Comparison of ENCODE assay signal across 20 cellular contexts in genomic region chr1:22600071-22600816, GRCh38. TPM values are rescaled to one million over a fixed set of nuclear protein-coding genes. Genes with fewer than 3 reads are reported as not detected.
DNase-seq lines count a peak whose midpoint lies in the region; ATAC-seq and TF ChIP-seq lines count a peak whose summit lies in the region.
"Had no signal": no experiment of that assay in that cellular context is flagged by ENCODE, and none has a peak within 500 bp of the region (broad histone marks: within the 10 kb centered on the region; RNA-seq: fewer than 3 reads in every experiment).

No MANE protein-coding gene starts in this region.

- no peaks in the 10 kb centered on the region for H3K36me3 ChIP-seq in RWPE2 (ENCODE audit: low read depth)
- no peaks in the 10 kb centered on the region for H3K36me3 ChIP-seq in mucosa of descending colon (ENCODE audit: low read depth)
- no peaks in the 10 kb centered on the region for H3K36me3 ChIP-seq in esophagus muscularis mucosa
- no peaks in the 10 kb centered on the region for H3K36me3 ChIP-seq in PC-9 (ENCODE audit: low read depth)
- H3K36me3 ChIP-seq: WERI-Rb-1 had no signal

- peaks cover 35 to 41% of the 10 kb centered on the region in 2 donors for H3K27me3 Mint-ChIP-seq in stimulated activated naive B cell treated with anti-CD40 and anti-IgM and Interleukin-4, amounts not matched to agents 10 μg/mL and 1 μg/mL and 100 μg/mL, for 72 hours

- intact Hi-C loops in mucosa of descending colon (cut with DNase I, micrococcal nuclease) = no loop called here
- intact Hi-C loops in esophagus muscularis mucosa (cut with DNase I) = no loop called here
- intact Hi-C loops in PC-9 (cut with micrococcal nuclease; ENCODE audit: unreplicated experiment) = no loop called here

- BruUV-seq in PC-9 (replicated peaks; lab: Mats Ljungman, UMichigan) = no TSS peak

- H3K4me3 ChIP-seq in RWPE2 (ENCODE audit: severe bottlenecking) = no peak overlapping the region
- H3K4me3 ChIP-seq in mucosa of descending colon = no peak overlapping the region
- no peak overlapping the region for H3K4me3 ChIP-seq in esophagus muscularis mucosa
- no peak overlapping the region for H3K4me3 ChIP-seq in PC-9

- H3K27me3 ChIP-seq in RWPE2 (ENCODE audit: insufficient read depth, poor library complexity, severe bottlenecking) = peaks cover 12% of the 10 kb centered on the region
- H3K27me3 ChIP-seq in esophagus muscularis mucosa = peaks cover 0 to 80% (median 1%) of the 10 kb centered on the region in 4 donors
- H3K27me3 ChIP-seq in PC-9 (ENCODE audit: insufficient read depth, low read depth) = peaks cover 71% of the 10 kb centered on the region

- ATAC-seq in RWPE2 (ENCODE audit: low read depth) (peak; percentile 91), mucosa of descending colon (peak; percentile 91)
- no peak for ATAC-seq in stimulated activated naive B cell treated with anti-CD40 and anti-IgM and Interleukin-4, amounts not matched to agents 10 μg/mL and 1 μg/mL and 100 μg/mL, for 72 hours (replicated peaks)

- POLR2A ChIA-PET in PC-9 (lab: Charles Lee; ENCODE audit: unreplicated experiment) = interaction anchor here (0.5 kb wide), 1 partner anchor 457 kb away, joined by 6 read pairs; no protein-coding TSS in a partner anchor

- no peak overlapping the region for H2AFZ ChIP-seq in PC-9

- TF ChIP-seq POLR2A in esophagus muscularis mucosa (IDR thresholded peaks at IDR 0.05; ENCODE audit: low read depth) = no peak

- CTCF ChIA-PET in PC-9 (lab: Charles Lee) = no interaction called here

- no peaks in the 10 kb centered on the region for H3K4me1 Mint-ChIP-seq in stimulated activated naive B cell treated with anti-CD40 and anti-IgM and Interleukin-4, amounts not matched to agents 10 μg/mL and 1 μg/mL and 100 μg/mL, for 72 hours
- H3K4me1 Mint-ChIP-seq: activated CD4-positive, alpha-beta memory T cell treated with anti-CD3 and anti-CD28 coated beads, Interleukin-2, amount 10 ng/mL, durations not matched to agents 7 days and 5 days; activated naive CD4-positive, alpha-beta T cell treated with anti-CD3 and anti-CD28 coated beads, Interleukin-2, amount 50 U/mL, for 24 hours; CD8-positive, alpha-beta memory T cell; immature natural killer cell had no signal

- H3K9me2 ChIP-seq in PC-9 (ENCODE audit: insufficient read depth) = no peaks in the 10 kb centered on the region

- H3K9me3 ChIP-seq in RWPE2 (ENCODE audit: severe bottlenecking) = no peaks in the 10 kb centered on the region
- no peaks in the 10 kb centered on the region for H3K9me3 ChIP-seq in mucosa of descending colon
- no peaks in the 10 kb centered on the region for H3K9me3 ChIP-seq in esophagus muscularis mucosa
- no peaks in the 10 kb centered on the region for H3K9me3 ChIP-seq in PC-9 (ENCODE audit: insufficient read depth, low read depth)

- H4K20me1 ChIP-seq in PC-9 (ENCODE audit: insufficient read depth) = no peaks in the 10 kb centered on the region

- no peak for TF ChIP-seq EP300 in esophagus muscularis mucosa (IDR thresholded peaks at IDR 0.05)

- 66% methylated on average over 19 of the region's 22 CpGs for WGBS in esophagus muscularis mucosa

- no peaks in the 10 kb centered on the region for H3K9me3 Mint-ChIP-seq in stimulated activated naive B cell treated with anti-CD40 and anti-IgM and Interleukin-4, amounts not matched to agents 10 μg/mL and 1 μg/mL and 100 μg/mL, for 72 hours
- H3K9me3 Mint-ChIP-seq: activated CD4-positive, alpha-beta memory T cell treated with anti-CD3 and anti-CD28 coated beads, Interleukin-2, amount 10 ng/mL, durations not matched to agents 7 days and 5 days; activated naive CD4-positive, alpha-beta T cell treated with anti-CD3 and anti-CD28 coated beads, Interleukin-2, amount 50 U/mL, for 24 hours; activated T-cell treated with anti-CD3 and anti-CD28 coated beads, Interleukin-2, amount 50 U/mL, for 24 hours; CD8-positive, alpha-beta memory T cell; immature natural killer cell had no signal

- H3K4me2 ChIP-seq in PC-9 = no peak overlapping the region

- H3F3A ChIP-seq in PC-9 (ENCODE audit: insufficient read depth, low read depth) = no peaks in the 10 kb centered on the region

- H3K4me1 ChIP-seq in RWPE2 (ENCODE audit: insufficient read depth, poor library complexity, severe bottlenecking) = no peaks in the 10 kb centered on the region
- H3K4me1 ChIP-seq in mucosa of descending colon (ENCODE audit: low read depth) = no peaks in the 10 kb centered on the region
- H3K4me1 ChIP-seq in esophagus muscularis mucosa = no peaks in the 10 kb centered on the region
- no peaks in the 10 kb centered on the region for H3K4me1 ChIP-seq in PC-9 (replicated peaks; ENCODE audit: insufficient read depth)

- H3K27ac Mint-ChIP-seq in stimulated activated naive B cell treated with anti-CD40 and anti-IgM and Interleukin-4, amounts not matched to agents 10 μg/mL and 1 μg/mL and 100 μg/mL, for 72 hours = no peak overlapping the region
- H3K27ac Mint-ChIP-seq: activated CD4-positive, alpha-beta memory T cell treated with anti-CD3 and anti-CD28 coated beads, Interleukin-2, amount 10 ng/mL, durations not matched to agents 7 days and 5 days; activated naive CD4-positive, alpha-beta T cell treated with anti-CD3 and anti-CD28 coated beads, Interleukin-2, amount 50 U/mL, for 24 hours; activated T-cell treated with anti-CD3 and anti-CD28 coated beads, Interleukin-2, amount 50 U/mL, for 24 hours; CD8-positive, alpha-beta memory T cell; immature natural killer cell had no signal

- TF ChIP-seq CTCF in RWPE2 (IDR thresholded peaks at IDR 0.05; ENCODE audit: poor library complexity, severe bottlenecking) = no peak
- TF ChIP-seq CTCF in mucosa of descending colon (IDR thresholded peaks at IDR 0.05) = no peak
- TF ChIP-seq CTCF in esophagus muscularis mucosa (IDR thresholded peaks at IDR 0.05) = no peak
- TF ChIP-seq CTCF in PC-9 (conservative IDR thresholded peaks at IDR 0.05) = no peak

- DNase-seq in DMS153 (lab: John Stamatoyannopoulos, UW) = peak; percentile 74
- DNase-seq in HT-29 (ENCODE audit: low spot score) = peak; percentile 55
- DNase-seq in RWPE2 (ENCODE audit: low spot score) = no peak
- peak in 2 of 3 donors; percentile 23 to 63 for DNase-seq in mucosa of descending colon
- no peak for DNase-seq in stimulated activated naive B cell treated with anti-CD40 and anti-IgM and Interleukin-4, amounts not matched to agents 10 μg/mL and 1 μg/mL and 100 μg/mL, for 72 hours
- no peak for DNase-seq in esophagus muscularis mucosa (ENCODE audit: extremely low spot score)
- DNase-seq in PC-9 = no peak
- DNase-seq: activated CD4-positive, alpha-beta memory T cell treated with anti-CD3 and anti-CD28 coated beads, Interleukin-2, amount 10 ng/mL, durations not matched to agents 7 days and 5 days; activated T-cell treated with anti-CD3 and anti-CD28 coated beads, Interleukin-2, amount 50 U/mL, for 24 hours; CD8-positive, alpha-beta memory T cell; head of caudate nucleus; immature natural killer cell; NCI-H1930; NCI-H524; SHP77; WERI-Rb-1 had no signal

- H3K4me3 Mint-ChIP-seq in stimulated activated naive B cell treated with anti-CD40 and anti-IgM and Interleukin-4, amounts not matched to agents 10 μg/mL and 1 μg/mL and 100 μg/mL, for 72 hours = no peak overlapping the region
- H3K4me3 Mint-ChIP-seq: activated CD4-positive, alpha-beta memory T cell treated with anti-CD3 and anti-CD28 coated beads, Interleukin-2, amount 10 ng/mL, durations not matched to agents 7 days and 5 days; activated naive CD4-positive, alpha-beta T cell treated with anti-CD3 and anti-CD28 coated beads, Interleukin-2, amount 50 U/mL, for 24 hours; activated T-cell treated with anti-CD3 and anti-CD28 coated beads, Interleukin-2, amount 50 U/mL, for 24 hours; CD8-positive, alpha-beta memory T cell; immature natural killer cell had no signal

- H3K36me3 Mint-ChIP-seq in stimulated activated naive B cell treated with anti-CD40 and anti-IgM and Interleukin-4, amounts not matched to agents 10 μg/mL and 1 μg/mL and 100 μg/mL, for 72 hours = no peaks in the 10 kb centered on the region
- H3K36me3 Mint-ChIP-seq: activated naive CD4-positive, alpha-beta T cell treated with anti-CD3 and anti-CD28 coated beads, Interleukin-2, amount 50 U/mL, for 24 hours; CD8-positive, alpha-beta memory T cell; immature natural killer cell had no signal

- H3K79me2 ChIP-seq in PC-9 (ENCODE audit: low read depth) = no peaks in the 10 kb centered on the region

- H3K27ac ChIP-seq in RWPE2 (ENCODE audit: poor library complexity, severe bottlenecking) (no peak overlapping the region), esophagus muscularis mucosa (replicated peaks in 1 of 4) (no peak overlapping the region), PC-9 (no peak overlapping the region)
- H3K27ac ChIP-seq: WERI-Rb-1 had no signal

RNA-seq across cellular contexts. Expression of gene C1QA, which starts 36.2 kb away (rescaled TPM):
- not detected in 2 replicates for total RNA-seq in HT-29 (2014; rRNA removed; shearing (Covaris generic))
- total RNA-seq in mucosa of descending colon = 100 to 1,000 TPM in 2 of 3 donors, 10 to 100 TPM in 1; 30.1 to 167 (median 134) TPM
- total RNA-seq in esophagus muscularis mucosa = 100 to 1,000 TPM; 132 to 359 (median 164) TPM
- total RNA-seq in PC-9 (2021) = not detected in 2 replicates
- total RNA-seq: activated CD4-positive, alpha-beta memory T cell treated with anti-CD3 and anti-CD28 coated beads, Interleukin-2, amount 10 ng/mL, durations not matched to agents 7 days and 5 days; chondrocyte; T-helper 1 cell treated with Interleukin-12 subunit alpha and Interleukin-12 subunit beta and Interleukin-4 antibody, amounts not matched to agents 30 ng/mL and 1 ng/mL, for 36 hours had no signal

RNA-seq across cellular contexts. Expression of gene EPHA8, which starts 37.0 kb away (rescaled TPM):
- total RNA-seq in HT-29 (2014; rRNA removed; shearing (Covaris generic)) = not detected in 2 replicates
- not detected for total RNA-seq in mucosa of descending colon
- not detected for total RNA-seq in esophagus muscularis mucosa
- not detected in 2 replicates for total RNA-seq in PC-9 (2021)
- total RNA-seq: activated CD4-positive, alpha-beta memory T cell treated with anti-CD3 and anti-CD28 coated beads, Interleukin-2, amount 10 ng/mL, durations not matched to agents 7 days and 5 days; CD8-positive, alpha-beta memory T cell; chondrocyte; mucosa of gallbladder; T-helper 1 cell treated with Interleukin-12 subunit alpha and Interleukin-12 subunit beta and Interleukin-4 antibody, amounts not matched to agents 30 ng/mL and 1 ng/mL, for 36 hours had no signal

RNA-seq across cellular contexts. Expression of gene C1QC, which starts 43.2 kb away (rescaled TPM):
- total RNA-seq in HT-29 (2014; rRNA removed; shearing (Covaris generic)) = not detected in 2 replicates
- total RNA-seq in mucosa of descending colon (100 to 1,000 TPM in 2 of 3 donors, 10 to 100 TPM in 1; 44.3 to 200 (median 189) TPM), esophagus muscularis mucosa (100 to 1,000 TPM; 171 to 311 (median 181) TPM), PC-9 (2021) (not detected in 2 replicates)
- total RNA-seq: activated CD4-positive, alpha-beta memory T cell treated with anti-CD3 and anti-CD28 coated beads, Interleukin-2, amount 10 ng/mL, durations not matched to agents 7 days and 5 days; chondrocyte; T-helper 1 cell treated with Interleukin-12 subunit alpha and Interleukin-12 subunit beta and Interleukin-4 antibody, amounts not matched to agents 30 ng/mL and 1 ng/mL, for 36 hours had no signal

RNA-seq across cellular contexts. Expression of gene C1QB, which starts 52.8 kb away (rescaled TPM):
- not detected in 2 replicates for total RNA-seq in HT-29 (2014; rRNA removed; shearing (Covaris generic))
- 100 to 1,000 TPM in 2 of 3 donors, 10 to 100 TPM in 1; 36.9 to 217 (median 215) TPM for total RNA-seq in mucosa of descending colon
- 100 to 1,000 TPM; 254 to 583 (median 288) TPM for total RNA-seq in esophagus muscularis mucosa
- not detected in 2 replicates for total RNA-seq in PC-9 (2021)
- total RNA-seq: activated CD4-positive, alpha-beta memory T cell treated with anti-CD3 and anti-CD28 coated beads, Interleukin-2, amount 10 ng/mL, durations not matched to agents 7 days and 5 days; chondrocyte; T-helper 1 cell treated with Interleukin-12 subunit alpha and Interleukin-12 subunit beta and Interleukin-4 antibody, amounts not matched to agents 30 ng/mL and 1 ng/mL, for 36 hours had no signal

Comparison
In these comparisons a context has a peak if more than half of its experiments do, and no peak if none do; other contexts are left out.
1. DNase-seq: peak in DMS153 (single experiment), HT-29 (single experiment) and mucosa of descending colon (2 of 3); none in RWPE2 (single experiment), stimulated activated naive B cell treated with anti-CD40 and anti-IgM and Interleukin-4, amounts not matched to agents 10 μg/mL and 1 μg/mL and 100 μg/mL, for 72 hours (single experiment), esophagus muscularis mucosa (single experiment) and PC-9 (0 of 2).
2. ATAC-seq: peak in RWPE2 (single experiment) and mucosa of descending colon (single experiment); none in stimulated activated naive B cell treated with anti-CD40 and anti-IgM and Interleukin-4, amounts not matched to agents 10 μg/mL and 1 μg/mL and 100 μg/mL, for 72 hours (0 of 2).
3. RNA of gene C1QA, which starts 36.2 kb away (total RNA-seq): 132 to 359 TPM in esophagus muscularis mucosa and 30.1 to 167 TPM in mucosa of descending colon; not detected in HT-29 and not detected in PC-9; every median in the first group is over 10 times any median in the second.
4. RNA of gene C1QC, which starts 43.2 kb away (total RNA-seq): 171 to 311 TPM in esophagus muscularis mucosa and 44.3 to 200 TPM in mucosa of descending colon; not detected in HT-29 and not detected in PC-9; every median in the first group is over 10 times any median in the second.